In the genomic region with DNA sequence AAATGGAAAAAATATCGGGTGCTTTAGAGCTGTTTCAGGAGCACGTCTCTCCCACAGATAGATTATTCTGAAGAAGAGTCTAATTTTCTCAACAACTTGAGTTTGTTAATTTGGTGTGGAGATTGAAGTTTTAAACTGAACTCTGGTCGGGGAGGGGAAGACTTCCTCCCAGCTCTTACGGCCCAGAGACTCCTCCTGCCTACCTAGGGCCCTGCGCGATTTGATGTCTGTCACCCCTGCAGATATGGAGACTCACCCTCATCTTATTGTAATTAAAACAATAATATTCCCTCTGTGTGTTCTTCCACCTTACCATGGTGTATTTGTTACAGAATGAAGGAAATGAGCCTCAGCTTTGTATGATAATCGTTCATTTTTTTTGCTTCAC, we compare ENCODE assay signal across 17 cellular contexts.
"Had no signal": no experiment of that assay in that cellular context is flagged by ENCODE, and none has a peak within 500 bp of the region (broad histone marks: within the 10 kb centered on the region; RNA-seq: fewer than 3 reads in every experiment).

No MANE protein-coding gene starts in this region.

- H3K4me3 ChIP-seq: esophagus squamous epithelium, SJCRH30, smooth muscle cell, thoracic aorta, upper lobe of left lung had no signal

- H3K36me3 ChIP-seq: thoracic aorta had no signal

- H3K27me3 Mint-ChIP-seq: dendritic cell treated with granulocyte-macrophage colony-stimulating factor and Interleukin-4, amounts not matched to agents 40 ng/mL and 50 ng/mL, for 4 days had no signal

- H3K4me3 Mint-ChIP-seq: activated naive CD4-positive, alpha-beta T cell treated with anti-CD3 and anti-CD28 coated beads for 36 hours; dendritic cell treated with granulocyte-macrophage colony-stimulating factor and Interleukin-4, amounts not matched to agents 40 ng/mL and 50 ng/mL, for 4 days; nephron had no signal

- H3K9me3 Mint-ChIP-seq: activated naive CD4-positive, alpha-beta T cell treated with anti-CD3 and anti-CD28 coated beads for 36 hours; dendritic cell treated with granulocyte-macrophage colony-stimulating factor and Interleukin-4, amounts not matched to agents 40 ng/mL and 50 ng/mL, for 4 days; nephron; T-helper 1 cell treated with Interleukin-12 subunit alpha and Interleukin-12 subunit beta and Interleukin-4 antibody, amounts not matched to agents 30 μg/mL and 1 μg/mL, for 36 hours had no signal

- H3K4me1 ChIP-seq: SJCRH30, upper lobe of left lung had no signal

- H3K27ac Mint-ChIP-seq: activated naive CD4-positive, alpha-beta T cell treated with anti-CD3 and anti-CD28 coated beads for 36 hours; dendritic cell treated with granulocyte-macrophage colony-stimulating factor and Interleukin-4, amounts not matched to agents 40 ng/mL and 50 ng/mL, for 4 days; nephron; T-helper 1 cell treated with Interleukin-12 subunit alpha and Interleukin-12 subunit beta and Interleukin-4 antibody, amounts not matched to agents 30 μg/mL and 1 μg/mL, for 36 hours had no signal

- H3K27me3 ChIP-seq: esophagus squamous epithelium, SJCRH30, upper lobe of left lung had no signal

- H3K27ac ChIP-seq: esophagus squamous epithelium, SJCRH30, thoracic aorta, upper lobe of left lung, VCaP had no signal

- ATAC-seq: sciatic nerve had no signal

- DNase-seq: activated CD4-positive, alpha-beta T cell treated with anti-CD3 and anti-CD28 coated beads for 1 hour; activated CD4-positive, alpha-beta T cell treated with anti-CD3 and anti-CD28 coated beads, Interleukin-2, amount 50 U/mL, for 48 hours; activated naive CD4-positive, alpha-beta T cell treated with anti-CD3 and anti-CD28 coated beads for 36 hours; effector CD8-positive, alpha-beta T cell; esophagus squamous epithelium; mesendoderm; nucleus accumbens; SJCRH30; stimulated activated CD4-positive, alpha-beta T cell treated with anti-CD3 and anti-CD28 coated beads, Interleukin-4, amount 100 ng/mL, for 1 hour; upper lobe of left lung had no signal

- H3K9me3 ChIP-seq: esophagus squamous epithelium, SJCRH30, thoracic aorta, upper lobe of left lung had no signal
